24 cellular contexts compared by ENCODE assay signal in the genomic region with DNA sequence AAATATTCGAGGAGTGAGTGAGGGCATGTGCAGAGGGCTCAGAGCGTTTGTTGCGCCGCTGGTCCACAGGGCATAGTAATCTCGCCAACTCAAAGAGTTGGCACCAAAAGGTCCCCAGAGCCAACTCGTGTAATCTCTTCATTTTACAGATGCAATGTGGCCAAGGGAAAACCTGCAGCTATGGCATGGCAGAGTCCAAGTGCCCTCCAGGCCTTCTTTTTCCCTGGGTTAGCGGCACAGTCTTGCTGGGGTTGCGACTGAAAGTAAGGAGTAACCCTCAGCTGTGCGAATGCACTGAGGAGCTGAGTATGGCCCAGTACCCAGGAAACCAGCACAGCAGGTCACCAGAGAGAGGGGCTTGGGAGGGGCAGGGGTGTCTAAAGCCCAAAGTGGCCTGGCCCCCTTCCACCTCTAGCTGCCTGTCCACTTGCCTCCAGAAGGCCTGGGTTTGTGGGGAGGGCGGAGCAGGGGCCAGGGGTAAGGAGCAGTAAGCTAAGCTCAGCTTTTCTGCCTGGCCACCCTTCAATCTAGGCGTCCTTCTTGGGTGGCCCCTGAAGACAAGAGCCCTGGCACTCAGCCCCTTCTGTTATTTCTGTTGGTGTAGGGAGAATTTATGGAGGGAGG. TPM values are rescaled to one million over a fixed set of nuclear protein-coding genes. Genes with fewer than 3 reads are reported as not detected.
"Had no signal": no experiment of that assay in that cellular context is flagged by ENCODE, and none has a peak within 500 bp of the region (broad histone marks: within the 10 kb centered on the region; RNA-seq: fewer than 3 reads in every experiment).

No MANE protein-coding gene starts in this region.

- H3K9me3 Mint-ChIP-seq: activated B cell treated with CpG ODN at 0.5 μM for 24 hours; activated CD8-positive, alpha-beta T cell treated with anti-CD3 and anti-CD28 coated beads for 36 hours; activated naive CD8-positive, alpha-beta T cell treated with anti-CD3 and anti-CD28 coated beads, Interleukin-2, amount 10 ng/mL, durations not matched to agents 7 days and 5 days; activated T-helper 17 cell treated with anti-CD3 and anti-CD28 coated beads, Interleukin-2, amount 50 U/mL, for 72 hours; immature natural killer cell; stimulated activated naive CD8-positive, alpha-beta T cell treated with anti-CD3 and anti-CD28 coated beads, Interleukin-15, amount 100 ng/mL, for 72 hours; type B pancreatic cell had no signal

- H3K4me3 ChIP-seq: hepatocyte, pancreas, smooth muscle cell, suprapubic skin had no signal

- H3K9me3 ChIP-seq: pancreas, suprapubic skin had no signal

- DNase-seq: activated B cell treated with CpG ODN at 0.5 μM for 24 hours; activated CD4-positive, alpha-beta T cell treated with anti-CD3 and anti-CD28 coated beads for 4 hours; activated CD8-positive, alpha-beta T cell treated with anti-CD3 and anti-CD28 coated beads for 36 hours; activated naive CD4-positive, alpha-beta T cell; activated naive CD8-positive, alpha-beta T cell treated with anti-CD3 and anti-CD28 coated beads, Interleukin-2, amount 10 ng/mL, durations not matched to agents 7 days and 5 days; activated T-cell treated with anti-CD3 and anti-CD28 coated beads, Interleukin-2, amount 50 U/mL, for 1 hour; amygdala; foreskin keratinocyte; immature natural killer cell; kidney glomerular epithelial cell; left ventricle myocardium superior; pancreas; stimulated activated CD4-positive, alpha-beta T cell treated with anti-CD3 and anti-CD28 coated beads, Interleukin-4, amount 100 ng/mL, for 1 hour; stimulated activated naive CD8-positive, alpha-beta T cell treated with anti-CD3 and anti-CD28 coated beads, Interleukin-15, amount 100 ng/mL, for 72 hours had no signal

- ATAC-seq: activated CD8-positive, alpha-beta T cell treated with anti-CD3 and anti-CD28 coated beads for 36 hours; activated T-helper 17 cell treated with anti-CD3 and anti-CD28 coated beads, Interleukin-2, amount 50 U/mL, for 72 hours; foreskin keratinocyte; left ventricle myocardium superior; pancreas; sciatic nerve; stimulated activated naive CD8-positive, alpha-beta T cell treated with anti-CD3 and anti-CD28 coated beads, Interleukin-15, amount 100 ng/mL, for 72 hours had no signal

- H3K27ac Mint-ChIP-seq: activated B cell treated with CpG ODN at 0.5 μM for 24 hours; activated CD8-positive, alpha-beta T cell treated with anti-CD3 and anti-CD28 coated beads for 36 hours; activated naive CD8-positive, alpha-beta T cell treated with anti-CD3 and anti-CD28 coated beads, Interleukin-2, amount 10 ng/mL, durations not matched to agents 7 days and 5 days; activated T-helper 17 cell treated with anti-CD3 and anti-CD28 coated beads, Interleukin-2, amount 50 U/mL, for 72 hours; immature natural killer cell; stimulated activated naive CD8-positive, alpha-beta T cell treated with anti-CD3 and anti-CD28 coated beads, Interleukin-15, amount 100 ng/mL, for 72 hours; type B pancreatic cell had no signal

- H3K4me3 Mint-ChIP-seq: activated B cell treated with CpG ODN at 0.5 μM for 24 hours; activated CD8-positive, alpha-beta T cell treated with anti-CD3 and anti-CD28 coated beads for 36 hours; activated naive CD8-positive, alpha-beta T cell treated with anti-CD3 and anti-CD28 coated beads, Interleukin-2, amount 10 ng/mL, durations not matched to agents 7 days and 5 days; activated T-helper 17 cell treated with anti-CD3 and anti-CD28 coated beads, Interleukin-2, amount 50 U/mL, for 72 hours; immature natural killer cell; stimulated activated naive CD8-positive, alpha-beta T cell treated with anti-CD3 and anti-CD28 coated beads, Interleukin-15, amount 100 ng/mL, for 72 hours; type B pancreatic cell had no signal

- H3K27me3 Mint-ChIP-seq: stimulated activated naive CD8-positive, alpha-beta T cell treated with anti-CD3 and anti-CD28 coated beads, Interleukin-15, amount 100 ng/mL, for 72 hours had no signal

- H3K4me1 Mint-ChIP-seq: activated T-helper 17 cell treated with anti-CD3 and anti-CD28 coated beads, Interleukin-2, amount 50 U/mL, for 72 hours had no signal

- H3K36me3 Mint-ChIP-seq: type B pancreatic cell had no signal

RNA-seq across cellular contexts. Expression of gene GAD2, which starts 3.3 kb away (rescaled TPM):
- total RNA-seq: activated B cell treated with CpG ODN at 0.5 μM for 24 hours; activated CD8-positive, alpha-beta T cell treated with anti-CD3 and anti-CD28 coated beads for 36 hours; activated naive CD8-positive, alpha-beta T cell treated with anti-CD3 and anti-CD28 coated beads, Interleukin-2, amount 10 ng/mL, durations not matched to agents 7 days and 5 days; activated T-helper 17 cell treated with anti-CD3 and anti-CD28 coated beads, Interleukin-2, amount 50 U/mL, for 72 hours; cardiac septum; dermis microvascular lymphatic vessel endothelial cell; fibroblast of lung; foreskin keratinocyte; left ventricle myocardium superior; sciatic nerve; smooth muscle cell; suprapubic skin; T-helper 2 cell treated with Interferon-gamma antibody and Interleukin-4, amounts not matched to agents 100 ng/mL and 5 ng/mL, for 36 hours had no signal
- polyA plus RNA-seq: fibroblast of lung, foreskin keratinocyte, immature natural killer cell, smooth muscle cell had no signal
